16 cellular contexts compared by ENCODE assay signal in the genomic region with DNA sequence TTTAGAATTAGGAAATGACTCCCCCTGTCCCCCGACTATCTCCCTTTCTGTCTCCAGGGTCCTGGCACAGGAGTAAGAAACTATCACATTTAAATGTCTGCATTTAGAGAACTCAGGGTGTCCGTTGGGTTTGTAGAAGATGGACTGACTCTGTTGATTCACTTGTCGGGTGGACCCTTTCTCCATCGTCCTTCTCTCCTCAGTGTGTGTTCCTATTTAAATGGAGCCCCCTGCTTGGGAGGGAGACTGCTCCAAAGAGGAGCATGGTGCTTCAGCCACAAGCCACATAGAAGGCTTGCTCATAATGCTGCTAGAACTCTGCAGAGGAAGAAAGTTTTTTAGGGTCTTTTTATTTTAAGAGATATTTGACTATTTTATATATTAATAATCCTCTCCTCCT. TPM values are rescaled to one million over a fixed set of nuclear protein-coding genes. Genes with fewer than 3 reads are reported as not detected.
DNase-seq lines count a peak whose midpoint lies in the region; ATAC-seq, FAIRE-seq and TF ChIP-seq lines count a peak whose summit lies in the region.
"Had no signal": no experiment of that assay in that cellular context is flagged by ENCODE, and none has a peak within 500 bp of the region (broad histone marks: within the 10 kb centered on the region; RNA-seq: fewer than 3 reads in every experiment).

No MANE protein-coding gene starts in this region.

- WGBS in liver, result 39% methylated on average over 4 of the region's 4 CpGs
- 96% methylated on average over 4 of the region's 4 CpGs for WGBS in HepG2 (ENCODE audit: low lambda C conversion rate)
- 41 to 79% (median 50%) methylated on average over 4 of the region's 4 CpGs for WGBS in psoas muscle, 3 donors
- 93 to 97% methylated on average over 4 of the region's 4 CpGs for WGBS in lower leg skin, 2 donors

- TF ChIP-seq RAD21 in liver (IDR thresholded peaks at IDR 0.05), result no peak
- no peak for TF ChIP-seq RAD21 in HepG2 (CRISPR knock-in tag; IDR thresholded peaks at IDR 0.05)

- H3K9me3 ChIP-seq in liver (ENCODE audit: control insufficient read depth in 4 of 4, low read length in 3 of 4) (no peaks in the 10 kb centered on the region), HepG2 (ENCODE audit: low read length) (no peaks in the 10 kb centered on the region), psoas muscle (peaks cover 4% of the 10 kb centered on the region), breast epithelium (peaks cover 2 to 3% of the 10 kb centered on the region in 2 donors)

- H3K9ac ChIP-seq in liver (ENCODE audit: low read depth in 1 of 2, low read length in 2 of 2) (peak overlapping the region; percentile 58 to 61), HepG2 (ENCODE audit: insufficient read depth, low read depth, low read length) (no peak overlapping the region)
- H3K9ac ChIP-seq: BLaER1 treated with 17β-estradiol and CSF1 and Interleukin-3, amounts not matched to agents 10 nM and 100 nM; GM23248 had no signal

- no peak for DNase-seq in HepG2 (ENCODE audit: low spot score)
- no peak for DNase-seq in left lobe of liver (ENCODE audit: low spot score)
- no peak for DNase-seq in psoas muscle
- DNase-seq in breast epithelium (ENCODE audit: low spot score in 2 of 2), result no peak
- DNase-seq in lower leg skin (ENCODE audit: low spot score in 2 of 2), result no peak
- DNase-seq: ACHN; Calu3; CD4-positive, CD25-positive, alpha-beta regulatory T cell; DMS153; DMS79 treated with DMSO at 0.1 percent for 48 hours; GF-D8; GM23248; H7 had no signal

- H3K4me1 ChIP-seq in liver (ENCODE audit: control insufficient read depth in 4 of 4, insufficient read depth in 4 of 4, low read length in 3 of 4) (peaks cover 6 to 32% (median 15%) of the 10 kb centered on the region in 4 donors), HepG2 (ENCODE audit: insufficient read depth, low read length) (peaks cover 25% of the 10 kb centered on the region), psoas muscle (peaks cover 26% of the 10 kb centered on the region), breast epithelium (no peaks in the 10 kb centered on the region)

- H3K4me2 ChIP-seq in HepG2 (ENCODE audit: low read depth, low read length), result no peak overlapping the region
- H3K4me2 ChIP-seq: BLaER1 treated with 17β-estradiol and CSF1 and Interleukin-3, amounts not matched to agents 10 nM and 100 nM had no signal

- ATAC-seq in HepG2 (no peak), left lobe of liver (peak; percentile 35), psoas muscle (peak in 2 of 4 donors; percentile 39 to 55), GM21423 (IDR thresholded peaks at IDR 0.05; ENCODE audit: unreplicated experiment) (no peak)

- intact Hi-C loops in HepG2 (cut with micrococcal nuclease; ENCODE audit: unreplicated experiment), result no loop called here
- intact Hi-C loops in psoas muscle (cut with DNase I), result no loop called here
- intact Hi-C loops in breast epithelium (cut with DNase I; ENCODE audit: low total_unique reads), result loop anchor here (2.0 kb wide), 1 partner anchor 74 kb away; no protein-coding TSS in a partner anchor
- intact Hi-C loops in lower leg skin (cut with DNase I; ENCODE audit: low total_unique reads), result no loop called here

- no peaks in the 10 kb centered on the region for H3K79me2 ChIP-seq in HepG2 (ENCODE audit: insufficient read depth, low read length)

- H3K36me3 ChIP-seq in liver (ENCODE audit: control insufficient read depth in 4 of 4, insufficient read depth in 3 of 4, low read depth in 1 of 4, low read length in 3 of 4) (no peaks in the 10 kb centered on the region), HepG2 (replicated peaks in 1 of 2; ENCODE audit: control insufficient read depth in 1 of 2, insufficient read depth in 2 of 2, low read length in 2 of 2) (no peaks in the 10 kb centered on the region), psoas muscle (ENCODE audit: insufficient read depth in 1 of 2, low read depth in 1 of 2) (no peaks in the 10 kb centered on the region), breast epithelium (no peaks in the 10 kb centered on the region)

- TF ChIP-seq POLR2A in HepG2 (IDR thresholded peaks at IDR 0.05; ENCODE audit: insufficient read depth in 1 of 2, low read depth in 2 of 2, low read length in 2 of 2), result no peak
- no peak for TF ChIP-seq POLR2A in breast epithelium (IDR thresholded peaks at IDR 0.05)
- TF ChIP-seq POLR2A in lower leg skin (IDR thresholded peaks at IDR 0.05), result no peak

- H3K27ac ChIP-seq in liver (ENCODE audit: low read depth in 1 of 2, low read length in 2 of 2), result peak overlapping the region; percentile 53 to 64
- no peak overlapping the region for H3K27ac ChIP-seq in HepG2 (ENCODE audit: extremely low read length, insufficient read depth, low read length)
- peak overlapping the region; percentile 74 for H3K27ac ChIP-seq in psoas muscle
- no peak overlapping the region for H3K27ac ChIP-seq in breast epithelium
- H3K27ac ChIP-seq: BLaER1 treated with 17β-estradiol and CSF1 and Interleukin-3, amounts not matched to agents 10 nM and 100 nM; GM23248 had no signal

- no peak for FAIRE-seq in HepG2 (lab: Jason Lieb, UNC)

- TF ChIP-seq EP300 in HepG2 (IDR thresholded peaks at IDR 0.05; ENCODE audit: low read depth in 2 of 2, low read length in 2 of 2), result no peak
- no peak for TF ChIP-seq EP300 in HepG2 (CRISPR knock-in tag; IDR thresholded peaks at IDR 0.05; ENCODE audit: borderline replicate concordance)

- no TSS peak for BruUV-seq in HepG2 (replicated peaks; lab: Mats Ljungman, UMichigan)

- no peak overlapping the region for H2AFZ ChIP-seq in HepG2 (ENCODE audit: low read length)
- H2AFZ ChIP-seq: GM23248 had no signal

- POLR2A ChIA-PET in HepG2 (lab: Yijun Ruan, JAX), result no interaction called here

- in situ Hi-C loops in HepG2 (cut with HindIII; ENCODE audit: extremely low pct_ligation_motif_present, low pct_unique_long_range_greater_than_20kb), result no loop called here

- H3K27me3 ChIP-seq in liver (ENCODE audit: control insufficient read depth in 4 of 4, insufficient read depth in 4 of 4, low read length in 3 of 4), result no peaks in the 10 kb centered on the region
- H3K27me3 ChIP-seq in HepG2 (ENCODE audit: control insufficient read depth in 1 of 2, insufficient read depth in 2 of 2, low read length in 2 of 2), result no peaks in the 10 kb centered on the region
- no peaks in the 10 kb centered on the region for H3K27me3 ChIP-seq in psoas muscle (ENCODE audit: insufficient read depth in 3 of 3, low read length in 2 of 3)
- no peaks in the 10 kb centered on the region for H3K27me3 ChIP-seq in breast epithelium
- H3K27me3 ChIP-seq: BLaER1 treated with 17β-estradiol and CSF1 and Interleukin-3, amounts not matched to agents 10 nM and 100 nM had no signal

- H3K4me3 ChIP-seq in liver (ENCODE audit: low read depth in 1 of 3, low read length in 3 of 3), result peak overlapping the region; percentile 36 to 66 (median 52)
- no peak overlapping the region for H3K4me3 ChIP-seq in HepG2 (replicated peaks in 1 of 3; ENCODE audit: insufficient read depth in 1 of 3, low read depth in 2 of 3, low read length in 3 of 3)
- peak overlapping the region; percentile 64 for H3K4me3 ChIP-seq in psoas muscle
- H3K4me3 ChIP-seq in breast epithelium, result no peak overlapping the region
- H3K4me3 ChIP-seq in lower leg skin (ENCODE audit: low read depth, poor library complexity, severe bottlenecking), result no peak overlapping the region
- H3K4me3 ChIP-seq: BLaER1 treated with 17β-estradiol and CSF1 and Interleukin-3, amounts not matched to agents 10 nM and 100 nM; GM23248 had no signal

- TF ChIP-seq CTCF in liver (IDR thresholded peaks at IDR 0.05; ENCODE audit: low read depth, low read length, missing input control) (no peak), HepG2 (CRISPR knock-in tag; IDR thresholded peaks at IDR 0.05) (no peak), psoas muscle (IDR thresholded peaks at IDR 0.05) (no peak), breast epithelium (IDR thresholded peaks at IDR 0.05) (no peak), lower leg skin (IDR thresholded peaks at IDR 0.05) (no peak)

- CTCF ChIA-PET in HepG2 (lab: Yijun Ruan, JAX; ENCODE audit: low intra/inter-chr PET ratio, low total read pairs), result no interaction called here

- H4K20me1 ChIP-seq in HepG2 (ENCODE audit: insufficient read depth, low read length), result no peaks in the 10 kb centered on the region
- H4K20me1 ChIP-seq: BLaER1 treated with 17β-estradiol and CSF1 and Interleukin-3, amounts not matched to agents 10 nM and 100 nM had no signal

TF ChIP-seq in liver, 16 proteins besides CTCF, POLR2A, EP300 and RAD21 (continues in another document):
- TF ChIP-seq TAF1 (conservative IDR thresholded peaks at IDR 0.05) (no peak), FOXA1 (IDR thresholded peaks at IDR 0.05) (no peak), JUND (IDR thresholded peaks at IDR 0.05) (no peak)

TF ChIP-seq in HepG2, 621 proteins besides CTCF, POLR2A, EP300 and RAD21 (continues in another document):
- no peak for TF ChIP-seq NFE2L1 (CRISPR knock-in tag; IDR thresholded peaks at IDR 0.05; ENCODE audit: borderline replicate concordance)

RNA-seq across cellular contexts. Expression of a gene that starts 13.6 kb away (rescaled TPM):
- total RNA-seq in liver, result 10 to 100 TPM; 16.0 to 67.0 TPM
- polyA plus RNA-seq in liver, result 10 to 100 TPM; 33.8 to 53.0 TPM
- 15.7 and 20.0 TPM in 2 replicates for total RNA-seq in HepG2 (2016; rRNA removed; fragmentation: Illumina TruSeq; extraction: Trizol)
- 59.4 and 62.1 TPM in 2 replicates for total RNA-seq in HepG2 (2016; cell fraction: cytosol; rRNA removed; fragmentation: Illumina TruSeq; extraction: Trizol; ENCODE audit: low read depth)
- total RNA-seq in HepG2 (2016; cell fraction: insoluble cytoplasmic fraction; rRNA removed; fragmentation: Illumina TruSeq; extraction: Trizol), result 16.5 and 19.6 TPM in 2 replicates
- 19.5 and 21.4 TPM in 2 replicates for total RNA-seq in HepG2 (2016; cell fraction: membrane; rRNA removed; fragmentation: Illumina TruSeq; extraction: Trizol)
- 16.9 and 19.5 TPM in 2 replicates for total RNA-seq in HepG2 (2016; cell fraction: nucleus; rRNA removed; fragmentation: Illumina TruSeq; extraction: Trizol)
- 25.6 and 27.5 TPM in 2 replicates for polyA plus RNA-seq in HepG2 (2011; rRNA removed)
- 26.7 and 28.9 TPM in 2 replicates for polyA plus RNA-seq in HepG2 (2011; cell fraction: cytosol; rRNA removed)
- 13.2 and 13.8 TPM in 2 replicates for polyA plus RNA-seq in HepG2 (2011; cell fraction: nucleus; rRNA removed)
- polyA plus RNA-seq in HepG2 (2012), result 19.3 and 23.4 TPM in 2 replicates
- polyA plus RNA-seq in HepG2 (2016; cell fraction: cytosol; fragmentation: Illumina TruSeq; extraction: Trizol; ENCODE audit: low read depth), result 6.2 and 8.4 TPM in 2 replicates
- polyA plus RNA-seq in HepG2 (2016; cell fraction: insoluble cytoplasmic fraction; fragmentation: Illumina TruSeq; extraction: Trizol; ENCODE audit: low read depth), result 13.0 and 14.8 TPM in 2 replicates
- polyA plus RNA-seq in HepG2 (2016; cell fraction: membrane; fragmentation: Illumina TruSeq; extraction: Trizol; ENCODE audit: low read depth), result 9.0 and 11.2 TPM in 2 replicates
- polyA plus RNA-seq in HepG2 (2016; cell fraction: nucleus; fragmentation: Illumina TruSeq; extraction: Trizol; ENCODE audit: insufficient read depth, low read depth), result 7.0 and 8.3 TPM in 2 replicates
- 11.3 and 53.1 TPM in 2 replicates for polyA minus RNA-seq in HepG2 (2011; rRNA and poly(A)+ RNA removed; ENCODE audit: low replicate concordance)
- polyA minus RNA-seq in HepG2 (2011; cell fraction: cytosol; rRNA and poly(A)+ RNA removed), result 9.6 and 14.5 TPM in 2 replicates
- 62.8 and 75.2 TPM in 2 replicates for polyA minus RNA-seq in HepG2 (2011; cell fraction: nucleus; rRNA and poly(A)+ RNA removed)
- 72.2 TPM for total RNA-seq in left lobe of liver
- 10 to 100 TPM; 46.5 to 72.2 (median 55.8) TPM for total RNA-seq in psoas muscle
- 10 to 100 TPM; 11.9 to 26.4 (median 21.3) TPM for polyA plus RNA-seq in psoas muscle
- 10 to 100 TPM; 16.2 to 50.3 (median 29.2) TPM for total RNA-seq in breast epithelium
- total RNA-seq in lower leg skin, result 10 to 100 TPM in 3 of 4 donors, 1 to 10 TPM in 1; 10.0 to 29.5 (median 17.5) TPM

Comparison
In these comparisons a context has a peak if more than half of its experiments do, and no peak if none do; other contexts are left out.
1. H3K27ac ChIP-seq: peak in liver (2 of 2) and psoas muscle (single experiment); none in HepG2 (single experiment) and breast epithelium (0 of 2).
2. H3K4me3 ChIP-seq: peak in liver (3 of 3) and psoas muscle (single experiment); none in HepG2 (0 of 3), breast epithelium (0 of 3) and lower leg skin (single experiment).